Comparison of ENCODE assay signal across 19 cellular contexts in genomic region chr11:8069771-8070170, GRCh38. TPM values are rescaled to one million over a fixed set of nuclear protein-coding genes. Genes with fewer than 3 reads are reported as not detected.
DNase-seq lines count a peak whose midpoint lies in the region; ATAC-seq, FAIRE-seq and TF ChIP-seq lines count a peak whose summit lies in the region.
"Had no signal": no experiment of that assay in that cellular context is flagged by ENCODE, and none has a peak within 500 bp of the region (broad histone marks: within the 10 kb centered on the region; RNA-seq: fewer than 3 reads in every experiment).

No MANE protein-coding gene starts in this region.

- H3K23me2 ChIP-seq in H9 (ENCODE audit: insufficient read length, low read depth, low read length, poor library complexity, severe bottlenecking), result no peaks in the 10 kb centered on the region

- H3K4me2 ChIP-seq in H9 (ENCODE audit: insufficient read depth, insufficient read length, low read length), result no peak overlapping the region
- H3K4me2 ChIP-seq in astrocyte (ENCODE audit: low read length), result peak overlapping the region; percentile 77

- H3K27me3 Mint-ChIP-seq in H9 (ENCODE audit: low read depth), result peaks cover 52% of the 10 kb centered on the region
- H3K27me3 Mint-ChIP-seq in astrocyte (ENCODE audit: low read depth, unreplicated experiment), result peaks cover 51% of the 10 kb centered on the region
- peaks cover 16 to 55% of the 10 kb centered on the region in 2 donors for H3K27me3 Mint-ChIP-seq in natural killer cell (ENCODE audit: low read depth in 2 of 2)
- H3K27me3 Mint-ChIP-seq in activated CD4-positive, alpha-beta memory T cell treated with anti-CD3 and anti-CD28 coated beads, Interleukin-2, amount 10 ng/mL, durations not matched to agents 7 days and 5 days, result peaks cover 11% of the 10 kb centered on the region

- H3K27ac ChIP-seq in H9 (ENCODE audit: insufficient read length, low read depth, low read length) (no peak overlapping the region), astrocyte (ENCODE audit: low read depth, low read length) (no peak overlapping the region), kidney (ENCODE audit: low read depth in 2 of 2, low read length in 2 of 2) (peak overlapping the region; percentile 44 to 75), sigmoid colon (peak overlapping the region in 3 of 4 donors; percentile 45 to 77 (median 66))
- H3K27ac ChIP-seq: C4-2B had no signal

- TF ChIP-seq EP300 in sigmoid colon (IDR thresholded peaks at IDR 0.05), result no peak

- no peak overlapping the region for H2BK5ac ChIP-seq in H9 (ENCODE audit: insufficient read length, low read length)

- no peak for ATAC-seq in natural killer cell
- ATAC-seq: naive thymus-derived CD4-positive, alpha-beta T cell had no signal

- no peaks in the 10 kb centered on the region; the same call in 1 of the 2 replicates for H3K27me3 ChIP-seq in H9 (ENCODE audit: insufficient read depth, low read length)
- H3K27me3 ChIP-seq in astrocyte (ENCODE audit: insufficient read depth, low read length), result peaks cover 41% of the 10 kb centered on the region
- H3K27me3 ChIP-seq in sigmoid colon, result no peaks in the 10 kb centered on the region

- no peak overlapping the region for H3K56ac ChIP-seq in H9 (ENCODE audit: insufficient read length, low read depth, low read length)

- WGBS in H9 (ENCODE audit: extremely low coverage, insufficient read length, low lambda C conversion rate), result no CpG with 5 or more reads among the region's 8 CpGs
- WGBS in sigmoid colon, 2 donors, result 85 to 91% methylated on average over 8 of the region's 8 CpGs

- H3K79me1 ChIP-seq in H9 (ENCODE audit: insufficient read depth, low read depth, low read length, poor library complexity, severe bottlenecking), result no peaks in the 10 kb centered on the region

- intact Hi-C loops in kidney (cut with DNase I), result no loop called here
- intact Hi-C loops in sigmoid colon (cut with DNase I), result loop anchor here (1.0 kb wide), 1 partner anchor 36 kb away; no protein-coding TSS in a partner anchor
- intact Hi-C loops in natural killer cell (cut with micrococcal nuclease), result no loop called here

- H2BK15ac ChIP-seq in H9 (ENCODE audit: low read depth, low read length), result no peak overlapping the region

- H3K9ac ChIP-seq in H9 (ENCODE audit: extremely low read depth, insufficient read length, low read length), result no peak overlapping the region
- no peak overlapping the region for H3K9ac ChIP-seq in astrocyte (ENCODE audit: low read length)
- H3K9ac ChIP-seq in kidney (ENCODE audit: low read length in 2 of 2), result no peak overlapping the region

- H3K79me2 ChIP-seq in H9 (ENCODE audit: insufficient read depth, low read length) (no peaks in the 10 kb centered on the region), astrocyte (ENCODE audit: insufficient read depth, low read length) (no peaks in the 10 kb centered on the region)

- no peak overlapping the region for H3K18ac ChIP-seq in H9 (ENCODE audit: insufficient read length, low read depth, low read length)

- POLR2A ChIA-PET in activated CD4-positive, alpha-beta memory T cell treated with anti-CD3 and anti-CD28 coated beads, Interleukin-2, amount 10 ng/mL, durations not matched to agents 7 days and 5 days (lab: Charles Lee), result no interaction called here

- H3K27ac Mint-ChIP-seq in H9 (no peak overlapping the region), astrocyte (ENCODE audit: unreplicated experiment) (no peak overlapping the region), natural killer cell (no peak overlapping the region)
- no peak overlapping the region for H3K27ac Mint-ChIP-seq in activated CD4-positive, alpha-beta memory T cell treated with anti-CD3 and anti-CD28 coated beads, Interleukin-2, amount 10 ng/mL, durations not matched to agents 7 days and 5 days
- H3K27ac Mint-ChIP-seq: activated CD4-positive, alpha-beta memory T cell treated with anti-CD3 and anti-CD28 coated beads for 36 hours; naive thymus-derived CD4-positive, alpha-beta T cell; T-helper 1 cell treated with Interleukin-12 subunit alpha and Interleukin-12 subunit beta and Interleukin-4 antibody, amounts not matched to agents 30 μg/mL and 1 μg/mL, for 36 hours had no signal

- H2BK20ac ChIP-seq in H9 (ENCODE audit: low read depth, low read length, poor library complexity, severe bottlenecking), result no peak overlapping the region

- DNase-seq in H9 (no peak), astrocyte (ENCODE audit: low read depth) (no peak), kidney (no peak), sigmoid colon (no peak), natural killer cell (no peak), T-helper 2 cell (no peak)
- no peak for DNase-seq in activated CD4-positive, alpha-beta memory T cell treated with anti-CD3 and anti-CD28 coated beads, Interleukin-2, amount 10 ng/mL, durations not matched to agents 7 days and 5 days
- DNase-seq: activated CD4-positive, alpha-beta memory T cell treated with anti-CD3 and anti-CD28 coated beads for 36 hours; activated CD4-positive, CD25-positive, alpha-beta regulatory T cell treated with anti-CD3 and anti-CD28 coated beads, Interleukin-2, amount 50 U/mL, for 72 hours; aorta; effector CD4-positive, alpha-beta T cell; GDM1; mesendoderm; naive thymus-derived CD4-positive, alpha-beta T cell; NCI-H1436; stimulated activated CD4-positive, alpha-beta T cell treated with anti-CD3 and anti-CD28 coated beads, Interleukin-2, amount 100 ng/mL, for 48 hours had no signal

- CTCF ChIA-PET in activated CD4-positive, alpha-beta memory T cell treated with anti-CD3 and anti-CD28 coated beads, Interleukin-2, amount 10 ng/mL, durations not matched to agents 7 days and 5 days (lab: Charles Lee), result no interaction called here

- no peaks in the 10 kb centered on the region for H3K36me3 Mint-ChIP-seq in H9 (ENCODE audit: insufficient read depth in 1 of 3, low read depth in 3 of 3)
- H3K36me3 Mint-ChIP-seq in astrocyte (ENCODE audit: low read depth, unreplicated experiment), result no peaks in the 10 kb centered on the region
- no peaks in the 10 kb centered on the region for H3K36me3 Mint-ChIP-seq in natural killer cell
- H3K36me3 Mint-ChIP-seq in activated CD4-positive, alpha-beta memory T cell treated with anti-CD3 and anti-CD28 coated beads, Interleukin-2, amount 10 ng/mL, durations not matched to agents 7 days and 5 days (ENCODE audit: low read depth), result no peaks in the 10 kb centered on the region
- H3K36me3 Mint-ChIP-seq: activated CD4-positive, alpha-beta memory T cell treated with anti-CD3 and anti-CD28 coated beads for 36 hours; activated naive CD4-positive, alpha-beta T cell treated with anti-CD3 and anti-CD28 coated beads, Interleukin-2, amount 50 U/mL, for 72 hours had no signal

- H3K4ac ChIP-seq in H9 (ENCODE audit: low read depth, low read length), result no peak overlapping the region

- TF ChIP-seq CTCF in H9 (conservative IDR thresholded peaks at IDR 0.05) (no peak), astrocyte (IDR thresholded peaks at IDR 0.05; ENCODE audit: insufficient read depth, low read depth, low read length) (no peak), kidney (IDR thresholded peaks at IDR 0.05; ENCODE audit: borderline replicate concordance, extremely low read depth, insufficient read depth) (no peak), sigmoid colon (IDR thresholded peaks at IDR 0.05) (no peak), natural killer cell (IDR thresholded peaks at IDR 0.05) (no peak)

- H4K20me1 ChIP-seq in H9 (ENCODE audit: control insufficient read depth, insufficient read depth, insufficient read length), result no peaks in the 10 kb centered on the region
- H4K20me1 ChIP-seq in astrocyte (ENCODE audit: insufficient read depth, low read length), result peaks cover 8% of the 10 kb centered on the region

- H2AFZ ChIP-seq in H9 (ENCODE audit: low read length), result no peak overlapping the region
- H2AFZ ChIP-seq in astrocyte (ENCODE audit: low read depth, low read length), result no peak overlapping the region

- no peak overlapping the region for H4K5ac ChIP-seq in H9 (ENCODE audit: insufficient read length, low read depth, low read length)

- peaks cover 44 to 53% of the 10 kb centered on the region in 2 experiments for H3K4me1 Mint-ChIP-seq in H9
- H3K4me1 Mint-ChIP-seq in astrocyte (ENCODE audit: low read depth, unreplicated experiment), result peaks cover 25% of the 10 kb centered on the region
- H3K4me1 Mint-ChIP-seq in natural killer cell, result no peaks in the 10 kb centered on the region
- H3K4me1 Mint-ChIP-seq in activated CD4-positive, alpha-beta memory T cell treated with anti-CD3 and anti-CD28 coated beads, Interleukin-2, amount 10 ng/mL, durations not matched to agents 7 days and 5 days, result no peaks in the 10 kb centered on the region

- H3K9me3 ChIP-seq in H9 (ENCODE audit: control insufficient read depth, low read depth, low read length) (no peaks in the 10 kb centered on the region), astrocyte (ENCODE audit: insufficient read depth, low read depth, low read length) (no peaks in the 10 kb centered on the region), kidney (ENCODE audit: control insufficient read depth in 1 of 2, low read length in 2 of 2) (no peaks in the 10 kb centered on the region), sigmoid colon (no peaks in the 10 kb centered on the region)

- no peak overlapping the region for H2BK12ac ChIP-seq in H9 (ENCODE audit: insufficient read length, low read depth, low read length)

- H3K23ac ChIP-seq in H9 (ENCODE audit: insufficient read length, low read depth, low read length), result peak overlapping the region; percentile 40

- no peaks in the 10 kb centered on the region for H3K9me3 Mint-ChIP-seq in H9
- no peaks in the 10 kb centered on the region for H3K9me3 Mint-ChIP-seq in astrocyte (ENCODE audit: unreplicated experiment)
- no peaks in the 10 kb centered on the region for H3K9me3 Mint-ChIP-seq in natural killer cell
- H3K9me3 Mint-ChIP-seq in activated CD4-positive, alpha-beta memory T cell treated with anti-CD3 and anti-CD28 coated beads, Interleukin-2, amount 10 ng/mL, durations not matched to agents 7 days and 5 days, result no peaks in the 10 kb centered on the region
- H3K9me3 Mint-ChIP-seq: activated CD4-positive, alpha-beta memory T cell treated with anti-CD3 and anti-CD28 coated beads for 36 hours; activated naive CD4-positive, alpha-beta T cell treated with anti-CD3 and anti-CD28 coated beads, Interleukin-2, amount 50 U/mL, for 72 hours; naive thymus-derived CD4-positive, alpha-beta T cell; T-helper 1 cell treated with Interleukin-12 subunit alpha and Interleukin-12 subunit beta and Interleukin-4 antibody, amounts not matched to agents 30 μg/mL and 1 μg/mL, for 36 hours had no signal

- no peaks in the 10 kb centered on the region for H3K36me3 ChIP-seq in astrocyte (ENCODE audit: insufficient read depth, low read length)
- no peaks in the 10 kb centered on the region for H3K36me3 ChIP-seq in kidney (ENCODE audit: control insufficient read depth in 1 of 2, insufficient read depth in 2 of 2, low read length in 2 of 2)
- no peaks in the 10 kb centered on the region for H3K36me3 ChIP-seq in sigmoid colon

- no peak overlapping the region for H3T11ph ChIP-seq in H9 (ENCODE audit: low read length)

- H4K91ac ChIP-seq in H9 (ENCODE audit: insufficient read length, low read depth, low read length), result no peak overlapping the region

- H2AK5ac ChIP-seq in H9 (ENCODE audit: insufficient read length, low read length), result no peak overlapping the region

- no peak overlapping the region for H3K4me3 Mint-ChIP-seq in H9
- H3K4me3 Mint-ChIP-seq in astrocyte (ENCODE audit: unreplicated experiment), result no peak overlapping the region
- H3K4me3 Mint-ChIP-seq in natural killer cell, result no peak overlapping the region
- H3K4me3 Mint-ChIP-seq in activated CD4-positive, alpha-beta memory T cell treated with anti-CD3 and anti-CD28 coated beads, Interleukin-2, amount 10 ng/mL, durations not matched to agents 7 days and 5 days, result no peak overlapping the region
- H3K4me3 Mint-ChIP-seq: activated CD4-positive, alpha-beta memory T cell treated with anti-CD3 and anti-CD28 coated beads for 36 hours; naive thymus-derived CD4-positive, alpha-beta T cell; T-helper 1 cell treated with Interleukin-12 subunit alpha and Interleukin-12 subunit beta and Interleukin-4 antibody, amounts not matched to agents 30 μg/mL and 1 μg/mL, for 36 hours had no signal

- no peak overlapping the region for H2BK120ac ChIP-seq in H9 (ENCODE audit: low read depth, low read length, poor library complexity, severe bottlenecking)

- no peak overlapping the region for H4K8ac ChIP-seq in H9 (replicated peaks; ENCODE audit: insufficient read length, low read depth, low read length)

- H3K14ac ChIP-seq in H9 (ENCODE audit: insufficient read depth, low read length), result no peak overlapping the region

- no peak for TF ChIP-seq POLR2A in sigmoid colon (IDR thresholded peaks at IDR 0.05)

- no peak overlapping the region for H3K4me3 ChIP-seq in astrocyte (ENCODE audit: insufficient read depth, low read depth, low read length)
- no peak overlapping the region for H3K4me3 ChIP-seq in kidney (ENCODE audit: low read length in 2 of 2)
- H3K4me3 ChIP-seq in sigmoid colon, result no peak overlapping the region

- H3K4me1 ChIP-seq in H9 (ENCODE audit: insufficient read depth, low read length) (peaks cover 8% of the 10 kb centered on the region), astrocyte (ENCODE audit: insufficient read depth, low read length) (peaks cover 18% of the 10 kb centered on the region), kidney (ENCODE audit: control insufficient read depth in 1 of 2, insufficient read depth in 1 of 2, low read depth in 1 of 2, low read length in 2 of 2) (peaks cover 19 to 25% of the 10 kb centered on the region in 2 donors), sigmoid colon (peaks cover 0 to 38% (median 26%) of the 10 kb centered on the region in 4 donors)

- no peak for FAIRE-seq in astrocyte (lab: Jason Lieb, UNC)
- FAIRE-seq in kidney (lab: Jason Lieb, UNC), result no peak

RNA-seq across cellular contexts. Expression of gene TUB, which starts 11.2 kb away (rescaled TPM):
- total RNA-seq in H9 (2021), result 14.8 and 14.9 TPM in 2 replicates
- 5.7 and 6.0 TPM in 2 replicates for total RNA-seq in astrocyte
- total RNA-seq in kidney, result 6.8 TPM
- 5.9 TPM for polyA plus RNA-seq in kidney (ENCODE audit: insufficient read depth, low read depth, low replicate concordance)
- 10 to 100 TPM in 2 of 4 donors, 1 to 10 TPM in 2; 6.7 to 18.3 (median 11.6) TPM for total RNA-seq in sigmoid colon
- 1 to 10 TPM in 2 of 3 donors, under 1 TPM in 1; 0.23 to 1.8 (median 1.8) TPM for polyA plus RNA-seq in sigmoid colon
- not detected for total RNA-seq in natural killer cell
- total RNA-seq in activated CD4-positive, alpha-beta memory T cell treated with anti-CD3 and anti-CD28 coated beads, Interleukin-2, amount 10 ng/mL, durations not matched to agents 7 days and 5 days, result under 1 TPM; 0.05 to 0.08 TPM

Comparison
In these comparisons a context has a peak if more than half of its experiments do, and no peak if none do; other contexts are left out.
1. H3K27ac ChIP-seq: peak in kidney (2 of 2) and sigmoid colon (3 of 4); none in H9 (single experiment) and astrocyte (single experiment).